ENCODE assay signal across 21 cellular contexts in the genomic region with DNA sequence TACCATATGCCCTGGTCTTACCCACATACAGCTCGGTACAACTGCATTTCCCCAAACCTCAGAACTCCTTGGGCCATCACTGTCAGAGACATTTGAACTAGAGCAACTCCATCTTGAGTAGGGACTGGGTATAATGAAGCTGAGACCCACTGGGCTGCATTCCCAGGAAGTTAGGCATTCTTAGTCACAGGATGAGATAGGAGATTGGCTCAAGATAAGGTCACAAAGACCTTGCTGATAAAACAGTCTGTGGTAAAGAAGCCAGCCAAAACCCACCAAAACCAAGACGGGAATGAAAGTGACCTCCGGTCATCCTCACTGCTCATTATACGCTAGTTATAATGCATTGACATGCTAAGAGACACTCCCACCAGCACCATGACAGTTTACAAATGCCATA.
DNase-seq lines count a peak whose midpoint lies in the region; ATAC-seq, FAIRE-seq and TF ChIP-seq lines count a peak whose summit lies in the region.
"Had no signal": no experiment of that assay in that cellular context is flagged by ENCODE, and none has a peak within 500 bp of the region (broad histone marks: within the 10 kb centered on the region; RNA-seq: fewer than 3 reads in every experiment).

No MANE protein-coding gene starts in this region.

- H3K27ac Mint-ChIP-seq in activated naive CD8-positive, alpha-beta T cell treated with anti-CD3 and anti-CD28 coated beads, Interleukin-2, amount 50 U/mL, for 24 hours, result no peak overlapping the region
- H3K27ac Mint-ChIP-seq: activated CD4-positive, alpha-beta T cell treated with anti-CD3 and anti-CD28 coated beads, Interleukin-2, amount 10 ng/mL, durations not matched to agents 24 days and 14 days; activated T-helper 2 cell treated with anti-CD3 and anti-CD28 coated beads, Interferon-gamma antibody, Interleukin-2, Interleukin-4, amounts not matched to agents 10 μg/mL and 5 μg/mL and 100 μg/mL, durations not matched to agents 14 hours and 24 hours and 36 hours; CD14-positive monocyte; natural killer cell had no signal

- H3K4me1 Mint-ChIP-seq in activated naive CD8-positive, alpha-beta T cell treated with anti-CD3 and anti-CD28 coated beads, Interleukin-2, amount 50 U/mL, for 24 hours, result peaks cover 2% of the 10 kb centered on the region
- H3K4me1 Mint-ChIP-seq: CD14-positive monocyte had no signal

- no peaks in the 10 kb centered on the region for H3K27me3 ChIP-seq in foreskin keratinocyte

- DNase-seq in EL (peak; percentile 70), M059J (ENCODE audit: low read depth) (peak; percentile 93), amniotic epithelial cell (ENCODE audit: low read depth) (peak; percentile 63), foreskin keratinocyte (peak in 1 of 2 donors; percentile 30), urothelium cell line (ENCODE audit: low spot score) (no peak), NCI-H1417 treated with DMSO at 0.1 percent for 48 hours (lab: John Stamatoyannopoulos, UW) (no peak)
- DNase-seq in activated CD4-positive, alpha-beta T cell treated with anti-CD3 and anti-CD28 coated beads, Interleukin-2, amount 50 U/mL, for 4 hours, result no peak
- DNase-seq in activated naive CD8-positive, alpha-beta T cell treated with anti-CD3 and anti-CD28 coated beads, Interleukin-2, amount 50 U/mL, for 24 hours, result no peak
- DNase-seq: activated CD4-positive, alpha-beta T cell treated with anti-CD3 and anti-CD28 coated beads, Interleukin-2, amount 10 ng/mL, durations not matched to agents 24 days and 14 days; central memory CD4-positive, alpha-beta T cell; GF-D8; GM23248; natural killer cell; NCI-H1092 treated with DMSO at 0.1 percent for 48 hours; NCI-H524; stimulated activated naive CD4-positive, alpha-beta T cell had no signal

- no peak for FAIRE-seq in urothelium cell line (lab: Jason Lieb, UNC)

- peaks cover 35% of the 10 kb centered on the region for H3K36me3 Mint-ChIP-seq in activated naive CD8-positive, alpha-beta T cell treated with anti-CD3 and anti-CD28 coated beads, Interleukin-2, amount 50 U/mL, for 24 hours (ENCODE audit: low read depth)

- peak; percentile 25 for ATAC-seq in foreskin keratinocyte
- ATAC-seq in activated naive CD8-positive, alpha-beta T cell treated with anti-CD3 and anti-CD28 coated beads, Interleukin-2, amount 50 U/mL, for 24 hours, result no peak
- ATAC-seq: natural killer cell, Right ventricle myocardium inferior had no signal

- H3K27me3 Mint-ChIP-seq in activated naive CD8-positive, alpha-beta T cell treated with anti-CD3 and anti-CD28 coated beads, Interleukin-2, amount 50 U/mL, for 24 hours, result no peaks in the 10 kb centered on the region
- H3K27me3 Mint-ChIP-seq: activated CD4-positive, alpha-beta T cell treated with anti-CD3 and anti-CD28 coated beads, Interleukin-2, amount 10 ng/mL, durations not matched to agents 24 days and 14 days had no signal

- no peaks in the 10 kb centered on the region for H3K9me3 Mint-ChIP-seq in activated naive CD8-positive, alpha-beta T cell treated with anti-CD3 and anti-CD28 coated beads, Interleukin-2, amount 50 U/mL, for 24 hours
- H3K9me3 Mint-ChIP-seq: activated CD4-positive, alpha-beta T cell treated with anti-CD3 and anti-CD28 coated beads, Interleukin-2, amount 10 ng/mL, durations not matched to agents 24 days and 14 days; activated T-helper 2 cell treated with anti-CD3 and anti-CD28 coated beads, Interferon-gamma antibody, Interleukin-2, Interleukin-4, amounts not matched to agents 10 μg/mL and 5 μg/mL and 100 μg/mL, durations not matched to agents 14 hours and 24 hours and 36 hours; natural killer cell had no signal

- H3K4me1 ChIP-seq in foreskin keratinocyte, result no peaks in the 10 kb centered on the region
- H3K4me1 ChIP-seq: parathyroid adenoma had no signal

- TF ChIP-seq CTCF in foreskin keratinocyte (conservative IDR thresholded peaks at IDR 0.05), result no peak

- H3K27ac ChIP-seq in foreskin keratinocyte, result no peak overlapping the region
- H3K27ac ChIP-seq: GM23248, parathyroid adenoma, thoracic aorta had no signal

- no peak overlapping the region for H3K4me3 Mint-ChIP-seq in activated naive CD8-positive, alpha-beta T cell treated with anti-CD3 and anti-CD28 coated beads, Interleukin-2, amount 50 U/mL, for 24 hours
- H3K4me3 Mint-ChIP-seq: activated CD4-positive, alpha-beta T cell treated with anti-CD3 and anti-CD28 coated beads, Interleukin-2, amount 10 ng/mL, durations not matched to agents 24 days and 14 days; CD14-positive monocyte; natural killer cell had no signal

Comparison
In these comparisons a context has a peak if more than half of its experiments do, and no peak if none do; other contexts are left out.
1. DNase-seq: peak in EL (single experiment), M059J (single experiment) and amniotic epithelial cell (single experiment); none in activated CD4-positive, alpha-beta T cell treated with anti-CD3 and anti-CD28 coated beads, Interleukin-2, amount 50 U/mL, for 4 hours (0 of 2), activated naive CD8-positive, alpha-beta T cell treated with anti-CD3 and anti-CD28 coated beads, Interleukin-2, amount 50 U/mL, for 24 hours (single experiment), urothelium cell line (single experiment) and NCI-H1417 treated with DMSO at 0.1 percent for 48 hours (single experiment).